ENCODE assay signal across 14 cellular contexts in the genomic region with DNA sequence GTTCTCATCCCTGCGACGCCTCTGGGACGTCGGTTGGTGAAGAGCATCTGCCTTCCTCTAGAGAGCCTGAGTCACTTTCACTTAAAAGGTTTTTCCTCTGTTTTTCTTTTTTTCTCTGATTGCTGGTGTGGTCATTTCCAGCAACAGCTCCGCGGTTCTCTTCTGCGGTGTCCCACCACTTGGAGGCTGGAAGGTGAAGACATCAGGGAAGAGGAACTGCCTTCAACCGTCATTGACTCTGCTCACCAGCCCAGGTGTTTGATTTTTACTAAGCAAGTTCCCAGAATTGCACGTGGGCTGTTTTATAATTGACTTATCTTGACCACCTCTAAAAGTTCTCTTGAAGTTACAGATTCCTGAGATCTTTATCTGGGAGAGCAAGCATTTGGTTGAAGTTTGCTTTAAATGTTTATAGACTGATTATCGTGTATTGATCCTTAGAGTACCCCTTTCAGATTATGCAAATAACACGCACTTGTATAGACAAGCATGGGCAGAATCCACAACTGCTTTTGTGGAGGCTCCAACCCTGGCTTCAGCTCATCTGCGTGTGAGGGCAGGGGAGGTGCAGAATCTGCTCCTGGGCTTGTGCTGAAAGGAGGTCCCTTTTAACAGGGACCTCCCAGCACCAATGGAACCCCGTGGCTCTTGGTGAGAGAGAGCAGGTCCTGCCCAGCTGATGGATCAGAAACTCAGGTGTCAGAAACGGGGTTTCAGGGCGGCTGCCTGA. TPM values are rescaled to one million over a fixed set of nuclear protein-coding genes. Genes with fewer than 3 reads are reported as not detected.
A peak's percentile ranks its signal among the peaks of the same experiment; 100 is the strongest.
DNase-seq lines count a peak whose midpoint lies in the region; ATAC-seq, FAIRE-seq and TF ChIP-seq lines count a peak whose summit lies in the region.
"Had no signal": no experiment of that assay in that cellular context is flagged by ENCODE, and none has a peak within 500 bp of the region (broad histone marks: within the 10 kb centered on the region; RNA-seq: fewer than 3 reads in every experiment).

No MANE protein-coding gene starts in this region.

- no peaks in the 10 kb centered on the region for H3K9me3 ChIP-seq in BLaER1 treated with 17β-estradiol and CSF1 and Interleukin-3, amounts not matched to agents 10 nM and 100 nM (replicated peaks in 1 of 11)
- H3K9me3 ChIP-seq in Loucy (ENCODE audit: insufficient read depth, low read depth, low read length) = no peaks in the 10 kb centered on the region
- H3K9me3 ChIP-seq in keratinocyte (ENCODE audit: control insufficient read depth, low read depth, low read length) = no peaks in the 10 kb centered on the region
- H3K9me3 ChIP-seq in breast epithelium = no peaks in the 10 kb centered on the region
- no peaks in the 10 kb centered on the region for H3K9me3 ChIP-seq in esophagus muscularis mucosa
- no peaks in the 10 kb centered on the region for H3K9me3 ChIP-seq in right cardiac atrium (ENCODE audit: control insufficient read depth, low read length)
- H3K9me3 ChIP-seq: suprapubic skin had no signal

- TF ChIP-seq POLR2A in breast epithelium (IDR thresholded peaks at IDR 0.05) = no peak
- TF ChIP-seq POLR2A in esophagus muscularis mucosa (IDR thresholded peaks at IDR 0.05; ENCODE audit: low read depth) = no peak

- H3K4me1 ChIP-seq in BLaER1 treated with 17β-estradiol and CSF1 and Interleukin-3, amounts not matched to agents 10 nM and 100 nM = peaks cover 22 to 52% (median 46%) of the 10 kb centered on the region in 10 experiments
- H3K4me1 ChIP-seq in Loucy (ENCODE audit: insufficient read depth, low read length, poor library complexity, severe bottlenecking) (peaks cover 43% of the 10 kb centered on the region), keratinocyte (ENCODE audit: control insufficient read depth, extremely low read depth, insufficient read depth, low read length) (peaks cover 16% of the 10 kb centered on the region), breast epithelium (peaks cover 5 to 17% of the 10 kb centered on the region in 2 donors), esophagus muscularis mucosa (peaks cover 25 to 39% (median 31%) of the 10 kb centered on the region in 4 donors), right cardiac atrium (ENCODE audit: control insufficient read depth, insufficient read depth, low read length) (no peaks in the 10 kb centered on the region)

- FAIRE-seq in keratinocyte (lab: Jason Lieb, UNC) = peak; percentile 23
- FAIRE-seq: GM12892, small intestine had no signal

- H3K4me2 ChIP-seq in BLaER1 treated with 17β-estradiol and CSF1 and Interleukin-3, amounts not matched to agents 10 nM and 100 nM = peak overlapping the region in 7 of 11 experiments; percentile 2 to 42 (median 34); a peak in 8 of 22 replicates
- H3K4me2 ChIP-seq in Loucy (ENCODE audit: low read depth, low read length, poor library complexity, severe bottlenecking) (peak overlapping the region; percentile 81), keratinocyte (ENCODE audit: control insufficient read depth, extremely low read depth, insufficient read depth, low read depth, low read length) (no peak overlapping the region)

- H2AFZ ChIP-seq in Loucy (ENCODE audit: low read length) (no peak overlapping the region), keratinocyte (ENCODE audit: control insufficient read depth, low read length) (no peak overlapping the region)

- H3K9me2 ChIP-seq in Loucy (replicated peaks; ENCODE audit: low read depth, low read length) = no peaks in the 10 kb centered on the region

- DNase-seq in activated CD4-positive, alpha-beta T cell treated with anti-CD3 and anti-CD28 coated beads, Interleukin-2, amount 50 U/mL, for 4 hours = peak; percentile 39 to 44
- DNase-seq in keratinocyte (ENCODE audit: low read depth, low spot score) (no peak), breast epithelium (ENCODE audit: low spot score in 2 of 2) (no peak), esophagus muscularis mucosa (ENCODE audit: extremely low spot score) (no peak), right cardiac atrium (no peak)
- DNase-seq: activated gamma-delta T cell treated with Interleukin-2 at 50 U/mL for 16 hours, NCI-H2171 treated with DMSO at 0.1 percent for 48 hours, small intestine had no signal

- peaks cover 2% of the 10 kb centered on the region for H3K9me1 ChIP-seq in keratinocyte (ENCODE audit: control insufficient read depth, extremely low read depth, insufficient read depth, low read length)

- no peaks in the 10 kb centered on the region for H3F3A ChIP-seq in Loucy (ENCODE audit: low read depth)

- H3K27me3 ChIP-seq in BLaER1 treated with 17β-estradiol and CSF1 and Interleukin-3, amounts not matched to agents 10 nM and 100 nM = no peaks in the 10 kb centered on the region
- no peaks in the 10 kb centered on the region for H3K27me3 ChIP-seq in Loucy (ENCODE audit: insufficient read depth, low read length, poor library complexity, severe bottlenecking)
- no peaks in the 10 kb centered on the region for H3K27me3 ChIP-seq in keratinocyte (ENCODE audit: control insufficient read depth, extremely low read depth, insufficient read depth, low read length)
- no peaks in the 10 kb centered on the region for H3K27me3 ChIP-seq in breast epithelium
- H3K27me3 ChIP-seq in esophagus muscularis mucosa = no peaks in the 10 kb centered on the region
- no peaks in the 10 kb centered on the region for H3K27me3 ChIP-seq in right cardiac atrium (ENCODE audit: control insufficient read depth, insufficient read depth)
- H3K27me3 ChIP-seq: suprapubic skin had no signal

- TF ChIP-seq EP300 in esophagus muscularis mucosa (IDR thresholded peaks at IDR 0.05) = no peak

- dilution Hi-C loops in keratinocyte (cut with MboI; ENCODE audit: extremely low pct_ligation_motif_present, low sequenced_read_pairs) = no loop called here

- intact Hi-C loops in breast epithelium (cut with DNase I; ENCODE audit: low total_unique reads) = no loop called here
- intact Hi-C loops in esophagus muscularis mucosa (cut with DNase I) = no loop called here
- intact Hi-C loops in right cardiac atrium (cut with DNase I) = no loop called here

- peaks cover 5 to 61% (median 35%) of the 10 kb centered on the region in 11 experiments; a peak in 20 of 22 replicates for H3K36me3 ChIP-seq in BLaER1 treated with 17β-estradiol and CSF1 and Interleukin-3, amounts not matched to agents 10 nM and 100 nM
- H3K36me3 ChIP-seq in Loucy (ENCODE audit: insufficient read depth, low read length) (no peaks in the 10 kb centered on the region), keratinocyte (ENCODE audit: control insufficient read depth in 2 of 2, extremely low read depth in 1 of 2, insufficient read depth in 2 of 2, low read length in 2 of 2) (peaks cover 3 to 10% of the 10 kb centered on the region in 2 experiments), breast epithelium (no peaks in the 10 kb centered on the region), esophagus muscularis mucosa (peaks cover 0 to 3% (median 0%) of the 10 kb centered on the region in 4 donors)
- H3K36me3 ChIP-seq: suprapubic skin had no signal

- peak overlapping the region in 4 of 11 experiments; percentile 14 to 27 (median 16); a peak in 4 of 22 replicates for H3K9ac ChIP-seq in BLaER1 treated with 17β-estradiol and CSF1 and Interleukin-3, amounts not matched to agents 10 nM and 100 nM
- H3K9ac ChIP-seq in Loucy (ENCODE audit: low read depth, low read length, poor library complexity, severe bottlenecking) = peak overlapping the region; percentile 16
- H3K9ac ChIP-seq in keratinocyte (ENCODE audit: control insufficient read depth, extremely low read depth, insufficient read depth, low read length) = no peak overlapping the region

- no peak overlapping the region for H3K4me3 ChIP-seq in BLaER1 treated with 17β-estradiol and CSF1 and Interleukin-3, amounts not matched to agents 10 nM and 100 nM
- H3K4me3 ChIP-seq in Loucy (ENCODE audit: low read length, poor library complexity, severe bottlenecking) (peak overlapping the region; percentile 92), keratinocyte (ENCODE audit: control insufficient read depth in 2 of 3, extremely low read depth in 1 of 3, insufficient read depth in 2 of 3, low read depth in 1 of 3, low read length in 3 of 3) (no peak overlapping the region), breast epithelium (no peak overlapping the region), esophagus muscularis mucosa (no peak overlapping the region), right cardiac atrium (ENCODE audit: low read length) (no peak overlapping the region)
- H3K4me3 ChIP-seq: SK-N-MC, suprapubic skin had no signal

- ATAC-seq in right cardiac atrium (no peak), GM21390 (IDR thresholded peaks at IDR 0.05; ENCODE audit: unreplicated experiment) (no peak)

- no peak overlapping the region for H3K27ac ChIP-seq in BLaER1 treated with 17β-estradiol and CSF1 and Interleukin-3, amounts not matched to agents 10 nM and 100 nM
- H3K27ac ChIP-seq in keratinocyte (ENCODE audit: control insufficient read depth, insufficient read depth, low read length) (no peak overlapping the region), breast epithelium (no peak overlapping the region), esophagus muscularis mucosa (replicated peaks in 1 of 4) (no peak overlapping the region), right cardiac atrium (ENCODE audit: low read length) (no peak overlapping the region)
- H3K27ac ChIP-seq: SK-N-MC, suprapubic skin had no signal

- WGBS in esophagus muscularis mucosa = 81% methylated on average over 14 of the region's 15 CpGs
- WGBS in right cardiac atrium = 78% methylated on average over 15 of the region's 15 CpGs

- TF ChIP-seq CTCF in Loucy (conservative IDR thresholded peaks at IDR 0.05; ENCODE audit: low read length) (no peak), keratinocyte (optimal IDR thresholded peaks at IDR 0.05 in 1 of 3, IDR thresholded peaks at IDR 0.05 in 1 of 3, conservative IDR thresholded peaks at IDR 0.05 in 1 of 3; ENCODE audit: extremely low read depth in 1 of 3, insufficient read depth in 2 of 3, low read length in 3 of 3) (no peak), breast epithelium (IDR thresholded peaks at IDR 0.05) (no peak), esophagus muscularis mucosa (IDR thresholded peaks at IDR 0.05) (no peak)

- H4K20me1 ChIP-seq in BLaER1 treated with 17β-estradiol and CSF1 and Interleukin-3, amounts not matched to agents 10 nM and 100 nM = peaks cover 71 to 83% (median 82%) of the 10 kb centered on the region in 11 experiments
- peaks cover 53% of the 10 kb centered on the region for H4K20me1 ChIP-seq in Loucy (ENCODE audit: insufficient read depth, low read length, poor library complexity, severe bottlenecking)
- peaks cover 27% of the 10 kb centered on the region for H4K20me1 ChIP-seq in keratinocyte (ENCODE audit: control insufficient read depth, extremely low read depth, insufficient read depth, low read length)

- H3K79me2 ChIP-seq in Loucy (ENCODE audit: insufficient read depth, low read length) (peaks cover 79% of the 10 kb centered on the region), keratinocyte (ENCODE audit: control insufficient read depth, insufficient read depth, low read length) (peaks cover 81% of the 10 kb centered on the region)

RNA-seq across cellular contexts. Expression of a gene that starts 3.5 kb away (rescaled TPM):
- polyA plus RNA-seq in keratinocyte (8.3 to 11.0 TPM (median 9.2 TPM) in 3 replicates), right cardiac atrium (7.1 TPM)
- polyA plus RNA-seq in keratinocyte (2011; ENCODE audit: low read depth) = 10.1 TPM
- 5.5 and 10.1 TPM in 2 replicates for polyA plus RNA-seq in keratinocyte (2011; cell fraction: cytosol; rRNA removed)
- 21.6 and 21.9 TPM in 2 replicates for polyA plus RNA-seq in keratinocyte (2011; cell fraction: nucleus; rRNA removed)
- 15.5 and 16.8 TPM in 2 replicates for polyA plus RNA-seq in keratinocyte (2012; ENCODE audit: low replicate concordance)
- polyA minus RNA-seq in keratinocyte = 8.1 to 17.3 TPM (median 10.6 TPM) in 3 replicates
- polyA minus RNA-seq in keratinocyte (2011; cell fraction: cytosol; rRNA and poly(A)+ RNA removed) = 21.7 TPM
- 20.6 and 23.4 TPM in 2 replicates for polyA minus RNA-seq in keratinocyte (2011; cell fraction: nucleus; rRNA and poly(A)+ RNA removed)
- total RNA-seq in breast epithelium (10 to 100 TPM; 15.0 to 21.0 (median 19.9) TPM), esophagus muscularis mucosa (10 to 100 TPM; 22.0 to 28.5 (median 24.5) TPM), right cardiac atrium (10 to 100 TPM in 2 of 4 donors, 1 to 10 TPM in 2; 9.6 to 11.5 (median 10.1) TPM)

Comparison
In these comparisons a context has a peak if more than half of its experiments do, and no peak if none do; other contexts are left out.
1. DNase-seq: peak in activated CD4-positive, alpha-beta T cell treated with anti-CD3 and anti-CD28 coated beads, Interleukin-2, amount 50 U/mL, for 4 hours (2 of 2); none in keratinocyte (single experiment), breast epithelium (0 of 2), esophagus muscularis mucosa (single experiment) and right cardiac atrium (0 of 3).